17 cellular contexts compared by ENCODE assay signal in genomic region chr2:160694221-160694620, GRCh38.
DNase-seq lines count a peak whose midpoint lies in the region; ATAC-seq lines count a peak whose summit lies in the region.
"Had no signal": no experiment of that assay in that cellular context is flagged by ENCODE, and none has a peak within 500 bp of the region (broad histone marks: within the 10 kb centered on the region; RNA-seq: fewer than 3 reads in every experiment).

No MANE protein-coding gene starts in this region.

- H3K36me3 ChIP-seq in neuronal stem cell (replicated peaks in 1 of 2; ENCODE audit: control insufficient read depth in 2 of 2, insufficient read depth in 2 of 2, low read length in 2 of 2): no peaks in the 10 kb centered on the region

- no peak overlapping the region for H4K8ac ChIP-seq in neuronal stem cell (ENCODE audit: low read depth, low read length)

- WGBS in neuronal stem cell (ENCODE audit: extremely low coverage in 2 of 2, insufficient read length in 2 of 2, insufficient replicate concordance in 1 of 2), 2 donors: no CpG with 5 or more reads among the region's 2 CpGs

- H4K91ac ChIP-seq in neuronal stem cell (ENCODE audit: low read depth, low read length, poor library complexity): no peak overlapping the region

- no peak overlapping the region for H3K4me2 ChIP-seq in neuronal stem cell (ENCODE audit: insufficient read depth, low read length, poor library complexity, severe bottlenecking)

- H3K27me3 ChIP-seq in neuronal stem cell (ENCODE audit: control insufficient read depth in 3 of 3, insufficient read depth in 3 of 3, low read depth in 1 of 3, low read length in 3 of 3): no peaks in the 10 kb centered on the region

- H2BK5ac ChIP-seq in neuronal stem cell (ENCODE audit: low read length): no peak overlapping the region

- H3K9me3 ChIP-seq in neuronal stem cell (replicated peaks in 1 of 2; ENCODE audit: control insufficient read depth in 2 of 2, insufficient read depth in 1 of 2, low read depth in 1 of 2, low read length in 2 of 2): peaks cover 0 to 7% of the 10 kb centered on the region in 2 donors

- no peak overlapping the region for H2BK15ac ChIP-seq in neuronal stem cell (ENCODE audit: low read length)

- no peak overlapping the region for H3K14ac ChIP-seq in neuronal stem cell (ENCODE audit: low read length)

- ATAC-seq in GM18909 (IDR thresholded peaks at IDR 0.05; ENCODE audit: poor library complexity, unreplicated experiment) (peak; percentile 17), HG02759 (IDR thresholded peaks at IDR 0.05; ENCODE audit: unreplicated experiment) (peak; percentile 4), GM21515 (IDR thresholded peaks at IDR 0.05; ENCODE audit: unreplicated experiment) (no peak)
- ATAC-seq: PC-3 had no signal

- no peaks in the 10 kb centered on the region for H3K4me1 ChIP-seq in neuronal stem cell (ENCODE audit: control insufficient read depth in 2 of 2, insufficient read depth in 1 of 2, low read depth in 1 of 2, low read length in 2 of 2)

- no peak overlapping the region for H3K23ac ChIP-seq in neuronal stem cell (ENCODE audit: low read depth, low read length, poor library complexity)

- no peak overlapping the region for H3K4ac ChIP-seq in neuronal stem cell (ENCODE audit: low read length)

- no peak overlapping the region for H2AK5ac ChIP-seq in neuronal stem cell (ENCODE audit: low read depth, low read length)

- H3K18ac ChIP-seq in neuronal stem cell (ENCODE audit: low read length): peak overlapping the region; percentile 21

- H3K27ac ChIP-seq in neuronal stem cell (replicated peaks; ENCODE audit: low read length): no peak overlapping the region

- no peak overlapping the region for H3K9ac ChIP-seq in neuronal stem cell (ENCODE audit: low read depth, low read length, poor library complexity)

- H3K4me3 ChIP-seq in neuronal stem cell (ENCODE audit: low read length in 2 of 2): no peak overlapping the region

- DNase-seq in NCI-H524 treated with DMSO at 0.1 percent for 48 hours (lab: John Stamatoyannopoulos, UW) (peak; percentile 16), neuronal stem cell (ENCODE audit: low spot score) (no peak), superior temporal gyrus (ENCODE audit: extremely low spot score) (no peak), NOMO-1 (lab: John Stamatoyannopoulos, UW; ENCODE audit: unreplicated experiment in 2 of 2) (no peak)
- DNase-seq: CD4-positive, CD25-positive, alpha-beta regulatory T cell; DMS79 treated with DMSO at 0.1 percent for 48 hours; H9; HFFc6; KG1; NCI-H1105 treated with DMSO at 0.1 percent for 48 hours; NCI-H1694; NCI-H2081 treated with DMSO at 0.1 percent for 48 hours; PC-3; Right ventricle myocardium superior had no signal

- H3K79me1 ChIP-seq in neuronal stem cell (ENCODE audit: low read depth, low read length): no peaks in the 10 kb centered on the region

- no peak overlapping the region for H2BK120ac ChIP-seq in neuronal stem cell (ENCODE audit: low read depth, low read length)

- no peak overlapping the region for H2BK12ac ChIP-seq in neuronal stem cell (ENCODE audit: low read length)

- peak overlapping the region; percentile 2 for H2AFZ ChIP-seq in neuronal stem cell (ENCODE audit: low read length)
